1 cellular context compared by ENCODE assay signal in genomic region chr22:22392131-22392530, GRCh38.
TF ChIP-seq lines count a peak whose summit lies in the region.

No MANE protein-coding gene starts in this region.

TF ChIP-seq in K562, 482 proteins besides CTCF, POLR2A, EP300 and RAD21 (continued from another document):
- TF ChIP-seq, protein P1, sequence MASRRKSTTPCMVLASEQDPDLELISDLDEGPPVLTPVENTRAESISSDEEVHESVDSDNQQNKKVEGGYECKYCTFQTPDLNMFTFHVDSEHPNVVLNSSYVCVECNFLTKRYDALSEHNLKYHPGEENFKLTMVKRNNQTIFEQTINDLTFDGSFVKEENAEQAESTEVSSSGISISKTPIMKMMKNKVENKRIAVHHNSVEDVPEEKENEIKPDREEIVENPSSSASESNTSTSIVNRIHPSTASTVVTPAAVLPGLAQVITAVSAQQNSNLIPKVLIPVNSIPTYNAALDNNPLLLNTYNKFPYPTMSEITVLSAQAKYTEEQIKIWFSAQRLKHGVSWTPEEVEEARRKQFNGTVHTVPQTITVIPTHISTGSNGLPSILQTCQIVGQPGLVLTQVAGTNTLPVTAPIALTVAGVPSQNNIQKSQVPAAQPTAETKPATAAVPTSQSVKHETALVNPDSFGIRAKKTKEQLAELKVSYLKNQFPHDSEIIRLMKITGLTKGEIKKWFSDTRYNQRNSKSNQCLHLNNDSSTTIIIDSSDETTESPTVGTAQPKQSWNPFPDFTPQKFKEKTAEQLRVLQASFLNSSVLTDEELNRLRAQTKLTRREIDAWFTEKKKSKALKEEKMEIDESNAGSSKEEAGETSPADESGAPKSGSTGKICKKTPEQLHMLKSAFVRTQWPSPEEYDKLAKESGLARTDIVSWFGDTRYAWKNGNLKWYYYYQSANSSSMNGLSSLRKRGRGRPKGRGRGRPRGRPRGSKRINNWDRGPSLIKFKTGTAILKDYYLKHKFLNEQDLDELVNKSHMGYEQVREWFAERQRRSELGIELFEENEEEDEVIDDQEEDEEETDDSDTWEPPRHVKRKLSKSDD (conservative IDR thresholded peaks at IDR 0.05; ENCODE audit: low read length), result no peak
- TF ChIP-seq NR2C2 (CRISPR knock-in tag; IDR thresholded peaks at IDR 0.05) (no peak), NR2C2 (tag; IDR thresholded peaks at IDR 0.05) (no peak), CHCHD3 (CRISPR knock-in tag; IDR thresholded peaks at IDR 0.05) (0 out of 2 replicates have a peak, but pooled peaks have one; percentile 30), PML (IDR thresholded peaks at IDR 0.05; ENCODE audit: low read length) (no peak), KAT2B (IDR thresholded peaks at IDR 0.05; ENCODE audit: low read depth, low read length) (peak; percentile 24), PHB (CRISPR knock-in tag; IDR thresholded peaks at IDR 0.05) (0 out of 2 replicates have a peak, but pooled peaks have one; percentile 55), TGIF2 (CRISPR knock-in tag; IDR thresholded peaks at IDR 0.05) (0 out of 2 replicates have a peak, but pooled peaks have one; percentile 26)
- TF ChIP-seq, protein P2, sequence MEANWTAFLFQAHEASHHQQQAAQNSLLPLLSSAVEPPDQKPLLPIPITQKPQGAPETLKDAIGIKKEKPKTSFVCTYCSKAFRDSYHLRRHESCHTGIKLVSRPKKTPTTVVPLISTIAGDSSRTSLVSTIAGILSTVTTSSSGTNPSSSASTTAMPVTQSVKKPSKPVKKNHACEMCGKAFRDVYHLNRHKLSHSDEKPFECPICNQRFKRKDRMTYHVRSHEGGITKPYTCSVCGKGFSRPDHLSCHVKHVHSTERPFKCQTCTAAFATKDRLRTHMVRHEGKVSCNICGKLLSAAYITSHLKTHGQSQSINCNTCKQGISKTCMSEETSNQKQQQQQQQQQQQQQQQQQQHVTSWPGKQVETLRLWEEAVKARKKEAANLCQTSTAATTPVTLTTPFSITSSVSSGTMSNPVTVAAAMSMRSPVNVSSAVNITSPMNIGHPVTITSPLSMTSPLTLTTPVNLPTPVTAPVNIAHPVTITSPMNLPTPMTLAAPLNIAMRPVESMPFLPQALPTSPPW (CRISPR knock-in tag; IDR thresholded peaks at IDR 0.05), result no peak
